Comparison of ENCODE assay signal across 7 cellular contexts in genomic region chr9:97148428-97148827, GRCh38.
DNase-seq lines count a peak whose midpoint lies in the region; ATAC-seq, FAIRE-seq and TF ChIP-seq lines count a peak whose summit lies in the region.
"Not testable (repeated sequence)": the region's sequence is repeated elsewhere in the genome, so short reads cannot be mapped to it uniquely, and the experiment has no call there.

No MANE protein-coding gene starts in this region.

- H4K5ac ChIP-seq in H1 (ENCODE audit: insufficient read length, low read depth, low read length); mesendoderm (ENCODE audit: low read length): not testable (repeated sequence)

- not testable (repeated sequence) for H3K23me2 ChIP-seq in H1 (ENCODE audit: low read depth, low read length)

- peaks cover 33% of the 10 kb centered on the region for H3K79me2 ChIP-seq in GM23338 (replicated peaks; ENCODE audit: insufficient read depth)
- peaks cover 3 to 39% of the 10 kb centered on the region in 2 experiments; a peak in 3 of 4 replicates for H3K79me2 ChIP-seq in H1 (ENCODE audit: control insufficient read depth in 1 of 2, insufficient read depth in 2 of 2, low read length in 2 of 2)
- H3K79me2 ChIP-seq in mesendoderm (ENCODE audit: control insufficient read depth, insufficient read depth, low read length), result not testable (repeated sequence)

- H2BK120ac ChIP-seq in H1 (replicated peaks; ENCODE audit: low read depth, low read length); mesendoderm (ENCODE audit: low read depth, low read length): not testable (repeated sequence)

- not testable (repeated sequence) for H3K9ac ChIP-seq in HUES48 (ENCODE audit: low read depth, low read length); H1 (replicated peaks in 1 of 4; ENCODE audit: extremely low read depth in 1 of 4, low read depth in 3 of 4, low read length in 3 of 4); mesendoderm (ENCODE audit: low read length)
- H3K9ac ChIP-seq in NT2/D1 (ENCODE audit: insufficient read length, low read depth), result peak overlapping the region; percentile 14

- peak; percentile 86 for ATAC-seq in GM23338

- H3K9me3 ChIP-seq in HUES48 (ENCODE audit: control insufficient read depth, insufficient read depth, low read length); NT2/D1 (ENCODE audit: insufficient read depth, low read length); H1 (ENCODE audit: insufficient read depth in 2 of 2, low read depth in 1 of 2, low read length in 1 of 2); iPS-18c (ENCODE audit: control insufficient read depth, insufficient read depth, low read length): not testable (repeated sequence)

- H3K4ac ChIP-seq in H1 (replicated peaks; ENCODE audit: insufficient read length, low read depth, low read length); mesendoderm (ENCODE audit: low read depth, low read length): not testable (repeated sequence)

- peak overlapping the region; percentile 80; the same call in 1 of the 2 replicates for H2BK20ac ChIP-seq in H1 (ENCODE audit: low read length)

- H4K91ac ChIP-seq in H1 (replicated peaks; ENCODE audit: insufficient read length, low read length), result not testable (repeated sequence)

- H3K4me3 ChIP-seq in GM23338; HUES48 (ENCODE audit: low read depth, low read length); NT2/D1 (ENCODE audit: insufficient read length, low read depth); mesendoderm (ENCODE audit: low read length): not testable (repeated sequence)
- H3K4me3 ChIP-seq in H1 (ENCODE audit: extremely low read depth in 1 of 4, insufficient read depth in 2 of 4, low read depth in 3 of 4, low read length in 4 of 4), result peak overlapping the region in 1 of 4 experiments; percentile 40; a peak in 1 of 8 replicates
- H3K4me3 ChIP-seq in iPS-18c (ENCODE audit: insufficient read depth, low read depth, low read length), result 0 out of 2 replicates have a peak overlapping the region, but pooled peaks have one; percentile 15

- TF ChIP-seq POLR2A in H1 (IDR thresholded peaks at IDR 0.05; ENCODE audit: control extremely low read depth in 1 of 2, low read depth in 2 of 2, low read length in 2 of 2), result not testable (repeated sequence)

- not testable (repeated sequence) for TF ChIP-seq CTCF in GM23338 (conservative IDR thresholded peaks at IDR 0.05; ENCODE audit: low read depth in 2 of 2); H1 (IDR thresholded peaks at IDR 0.05; ENCODE audit: control extremely low read depth in 1 of 3, insufficient read depth in 1 of 3, low read depth in 1 of 3, low read length in 3 of 3)

- FAIRE-seq in H1 (lab: Jason Lieb, UNC), result not testable (repeated sequence)

- H3K9me3 Mint-ChIP-seq in GM23338, result not testable (repeated sequence)

- H3K9me2 ChIP-seq in GM23338 (ENCODE audit: insufficient read depth), result not testable (repeated sequence)

- H3K4me1 Mint-ChIP-seq in GM23338, result peaks cover 78% of the 10 kb centered on the region

- H3K36me3 ChIP-seq in GM23338 (ENCODE audit: insufficient read depth), result peaks cover 42% of the 10 kb centered on the region
- H3K36me3 ChIP-seq in HUES48 (ENCODE audit: control insufficient read depth, insufficient read depth, low read length), result peaks cover 68% of the 10 kb centered on the region
- peaks cover 15% of the 10 kb centered on the region for H3K36me3 ChIP-seq in NT2/D1 (ENCODE audit: insufficient read depth, insufficient read length, low read length)
- peaks cover 12 to 76% (median 34%) of the 10 kb centered on the region in 4 experiments; a peak in 7 of 8 replicates for H3K36me3 ChIP-seq in H1 (ENCODE audit: control insufficient read depth in 2 of 4, insufficient read depth in 4 of 4, low read length in 3 of 4)
- H3K36me3 ChIP-seq in mesendoderm (ENCODE audit: control insufficient read depth, insufficient read depth, low read length), result not testable (repeated sequence)

- H3K4me3 Mint-ChIP-seq in GM23338, result peak overlapping the region; percentile 38; the same call in 2 of the 3 replicates

- H3K4me1 ChIP-seq in GM23338 (ENCODE audit: insufficient read depth) (peaks cover 44% of the 10 kb centered on the region), HUES48 (ENCODE audit: control insufficient read depth, insufficient read depth, low read length) (peaks cover 48% of the 10 kb centered on the region), NT2/D1 (ENCODE audit: insufficient read depth, insufficient read length) (peaks cover 16% of the 10 kb centered on the region), H1 (replicated peaks in 1 of 4; ENCODE audit: control insufficient read depth in 3 of 4, insufficient read depth in 4 of 4, low read length in 3 of 4) (peaks cover 8 to 27% (median 15%) of the 10 kb centered on the region in 4 experiments; a peak in 6 of 7 replicates)
- not testable (repeated sequence) for H3K4me1 ChIP-seq in mesendoderm (ENCODE audit: control insufficient read depth, low read depth, low read length)

- TF ChIP-seq RAD21 in H1 (IDR thresholded peaks at IDR 0.05 in 1 of 2, conservative IDR thresholded peaks at IDR 0.05 in 1 of 2; ENCODE audit: low read depth in 2 of 2, low read length in 2 of 2), result not testable (repeated sequence)

- peak overlapping the region; percentile 77 for H3K27ac Mint-ChIP-seq in GM23338

- H2BK15ac ChIP-seq in H1 (ENCODE audit: low read length); mesendoderm (replicated peaks; ENCODE audit: low read depth): not testable (repeated sequence)

- peak; percentile 85 for DNase-seq in GM23338 (ENCODE audit: low spot score)
- peak; percentile 74 for DNase-seq in NT2/D1 (ENCODE audit: low read depth, low spot score)
- peak in 1 of 2 experiments; percentile 27 for DNase-seq in H1 (ENCODE audit: low read depth in 1 of 2, low spot score in 2 of 2)
- peak; percentile 59 for DNase-seq in iPS DF 19.7 (ENCODE audit: low read depth, low spot score)
- DNase-seq in mesendoderm, result peak; percentile 65

- H3K23ac ChIP-seq in H1 (ENCODE audit: insufficient read length); mesendoderm (ENCODE audit: low read length): not testable (repeated sequence)

- H2BK12ac ChIP-seq in H1 (ENCODE audit: low read depth, low read length), result peak overlapping the region; percentile 40; the same call in 1 of the 2 replicates

- not testable (repeated sequence) for H3K56ac ChIP-seq in H1 (replicated peaks; ENCODE audit: insufficient read length, low read depth, low read length); mesendoderm (ENCODE audit: low read length)

- H4K8ac ChIP-seq in H1 (ENCODE audit: extremely low read depth, insufficient read depth, low read length); mesendoderm (ENCODE audit: low read depth, low read length): not testable (repeated sequence)

- not testable (repeated sequence) for TF ChIP-seq EP300 in H1 (IDR thresholded peaks at IDR 0.05; ENCODE audit: borderline replicate concordance in 1 of 2, low read depth in 2 of 2, low read length in 2 of 2)

- POLR2A ChIA-PET in H1 (lab: Charles Lee; ENCODE audit: partially characterized antibody), result interaction anchor here (0.7 to 1.5 kb wide), 4 partner anchors 10 to 69 kb away, joined by 3 to 4 read pairs (median 3); no protein-coding TSS in a partner anchor

- not testable (repeated sequence) for H3K27me3 ChIP-seq in GM23338 (ENCODE audit: insufficient read depth); HUES48 (ENCODE audit: control insufficient read depth, insufficient read depth, low read length); NT2/D1 (ENCODE audit: insufficient read depth, insufficient read length); H1 (replicated peaks in 1 of 4; ENCODE audit: control insufficient read depth in 3 of 4, extremely low read depth in 1 of 4, insufficient read depth in 3 of 4, low read length in 3 of 4); mesendoderm (ENCODE audit: insufficient read depth, low read length, poor library complexity)

- peaks cover 28% of the 10 kb centered on the region for H3F3A ChIP-seq in GM23338 (replicated peaks; ENCODE audit: low read depth)

- WGBS in H1 (ENCODE audit: extremely low coverage in 1 of 2, insufficient coverage in 1 of 2, insufficient read length in 1 of 2, insufficient replicate concordance in 2 of 2, low coverage in 1 of 2, low lambda C conversion rate in 2 of 2, missing lambda C conversion rate in 1 of 2), 2 experiments, result 29% methylated on average over 3 of the region's 3 CpGs; no CpG with 5 or more reads in 1 of the 2 experiments
- WGBS in mesendoderm (ENCODE audit: extremely low coverage, insufficient coverage, low lambda C conversion rate), result no CpG with 5 or more reads among the region's 3 CpGs

- peak overlapping the region; percentile 98; the same call in 1 of the 2 replicates for H3K18ac ChIP-seq in H1 (ENCODE audit: extremely low read depth, low read length)
- not testable (repeated sequence) for H3K18ac ChIP-seq in mesendoderm (ENCODE audit: low read length)

- H2AK5ac ChIP-seq in H1 (ENCODE audit: low read depth, low read length); mesendoderm (ENCODE audit: low read length): not testable (repeated sequence)

- not testable (repeated sequence) for H4K20me1 ChIP-seq in GM23338 (replicated peaks; ENCODE audit: insufficient read depth); H1 (replicated peaks in 1 of 2; ENCODE audit: control insufficient read depth in 1 of 2, insufficient read depth in 2 of 2, low read length in 2 of 2)

- peaks cover 99% of the 10 kb centered on the region for H3K36me3 Mint-ChIP-seq in GM23338 (ENCODE audit: low read depth)

- CTCF ChIA-PET in H1 (lab: Charles Lee; ENCODE audit: partially characterized antibody), result interaction anchor here (0.8 to 1.2 kb wide), 2 partner anchors 16 to 292 kb away, joined by 3 to 5 read pairs; no protein-coding TSS in a partner anchor

- not testable (repeated sequence) for H3K14ac ChIP-seq in H1 (ENCODE audit: insufficient read length)

- H3K4me2 ChIP-seq in GM23338 (peak overlapping the region; percentile 68), H1 (ENCODE audit: insufficient read depth in 1 of 2, low read depth in 2 of 2, low read length in 2 of 2) (peak overlapping the region in 1 of 2 experiments; percentile 52; a peak in 2 of 4 replicates)
- not testable (repeated sequence) for H3K4me2 ChIP-seq in mesendoderm (ENCODE audit: low read length)

- H3K27me3 Mint-ChIP-seq in GM23338 (ENCODE audit: insufficient read depth, low read depth, poor library complexity), result not testable (repeated sequence)

- H2BK5ac ChIP-seq in H1 (ENCODE audit: low read depth, low read length), result peak overlapping the region; percentile 92; the same call in 1 of the 2 replicates
- not testable (repeated sequence) for H2BK5ac ChIP-seq in mesendoderm (ENCODE audit: low read length)

- not testable (repeated sequence) for H3K79me1 ChIP-seq in H1 (ENCODE audit: low read depth, low read length); mesendoderm (ENCODE audit: low read length)

- not testable (repeated sequence) for H2AFZ ChIP-seq in GM23338; H1 (ENCODE audit: low read length)

- H3K27ac ChIP-seq in GM23338 (ENCODE audit: low read depth), result peak overlapping the region; percentile 43; the same call in 1 of the 2 replicates
- peak overlapping the region; percentile 78 for H3K27ac ChIP-seq in HUES48 (ENCODE audit: low read depth, low read length)
- peak overlapping the region; percentile 47; the same call in 1 of the 2 replicates for H3K27ac ChIP-seq in H1 (ENCODE audit: low read depth, low read length)
- H3K27ac ChIP-seq in mesendoderm (ENCODE audit: low read depth, low read length), result not testable (repeated sequence)
